ENCODE assay signal across 26 cellular contexts in genomic region chr3:78322780-78323179, GRCh38.
DNase-seq lines count a peak whose midpoint lies in the region; ATAC-seq, FAIRE-seq and TF ChIP-seq lines count a peak whose summit lies in the region.
"Had no signal": no experiment of that assay in that cellular context is flagged by ENCODE, and none has a peak within 500 bp of the region (broad histone marks: within the 10 kb centered on the region; RNA-seq: fewer than 3 reads in every experiment).

No MANE protein-coding gene starts in this region.

- H3K9me3 Mint-ChIP-seq in stimulated activated effector memory CD8-positive, alpha-beta T cell treated with anti-CD3 and anti-CD28 coated beads, Interleukin-12 subunit alpha, Interleukin-12 subunit beta, amount 100 ng/mL, for 72 hours = peaks cover 29% of the 10 kb centered on the region

- 92% methylated on average over 2 of the region's 2 CpGs for WGBS in hepatocyte (ENCODE audit: low lambda C conversion rate, missing lambda C conversion rate)

- no peaks in the 10 kb centered on the region for H3K36me3 Mint-ChIP-seq in stimulated activated effector memory CD8-positive, alpha-beta T cell treated with anti-CD3 and anti-CD28 coated beads, Interleukin-12 subunit alpha, Interleukin-12 subunit beta, amount 100 ng/mL, for 72 hours
- H3K36me3 Mint-ChIP-seq: CD4-positive, CD25-positive, alpha-beta regulatory T cell; stimulated activated naive B cell treated with anti-CD40 and anti-IgM and Interleukin-4, amounts not matched to agents 10 μg/mL and 1 μg/mL and 100 μg/mL, for 72 hours had no signal

- no peaks in the 10 kb centered on the region for H3K4me1 Mint-ChIP-seq in stimulated activated effector memory CD8-positive, alpha-beta T cell treated with anti-CD3 and anti-CD28 coated beads, Interleukin-12 subunit alpha, Interleukin-12 subunit beta, amount 100 ng/mL, for 72 hours
- H3K4me1 Mint-ChIP-seq: CD4-positive, CD25-positive, alpha-beta regulatory T cell; stimulated activated naive B cell treated with anti-CD40 and anti-IgM and Interleukin-4, amounts not matched to agents 10 μg/mL and 1 μg/mL and 100 μg/mL, for 72 hours had no signal

- DNase-seq in NCI-H2107 treated with DMSO at 0.1 percent for 48 hours (lab: John Stamatoyannopoulos, UW; ENCODE audit: unreplicated experiment) = peak; percentile 58
- DNase-seq in iPS DF 4.7 (ENCODE audit: extremely low read depth, low spot score) = peak; percentile 56
- no peak for DNase-seq in frontal cortex (ENCODE audit: low spot score in 2 of 2)
- DNase-seq in hepatocyte (ENCODE audit: low spot score) = no peak
- DNase-seq in stimulated activated effector memory CD8-positive, alpha-beta T cell treated with anti-CD3 and anti-CD28 coated beads, Interleukin-12 subunit alpha, Interleukin-12 subunit beta, amount 100 ng/mL, for 72 hours (ENCODE audit: low spot score in 2 of 2) = no peak
- DNase-seq: activated CD8-positive, alpha-beta T cell treated with anti-CD3 and anti-CD28 coated beads for 36 hours; activated naive CD4-positive, alpha-beta T cell; activated T-cell treated with anti-CD3 and anti-CD28 coated beads, Interleukin-2, amount 50 U/mL, for 1 hour; amniotic stem cell; CD4-positive, CD25-positive, alpha-beta regulatory T cell; GF-D8; glutamatergic neuron; kidney; MV-4-11; NCI-H226; psoas muscle; stimulated activated naive B cell treated with anti-CD40 and anti-IgM and Interleukin-4, amounts not matched to agents 10 μg/mL and 1 μg/mL and 100 μg/mL, for 72 hours; testis; WERI-Rb-1 had no signal

- H3K9me2 ChIP-seq in hepatocyte (replicated peaks; ENCODE audit: insufficient read depth) = no peaks in the 10 kb centered on the region

- H3K36me3 ChIP-seq in hepatocyte (replicated peaks; ENCODE audit: insufficient read depth, low read depth) = no peaks in the 10 kb centered on the region
- H3K36me3 ChIP-seq: WERI-Rb-1 had no signal

- no peaks in the 10 kb centered on the region for H3K79me2 ChIP-seq in hepatocyte

- H3K27ac ChIP-seq in hepatocyte = no peak overlapping the region
- H3K27ac ChIP-seq: coronary artery, KMS-11, psoas muscle, testis, WERI-Rb-1 had no signal

- H4K20me1 ChIP-seq in hepatocyte (ENCODE audit: insufficient read depth, poor library complexity, severe bottlenecking) = no peaks in the 10 kb centered on the region

- H3K27me3 ChIP-seq in hepatocyte = no peaks in the 10 kb centered on the region
- H3K27me3 ChIP-seq: testis had no signal

- no peak for TF ChIP-seq CTCF in hepatocyte (IDR thresholded peaks at IDR 0.05; ENCODE audit: poor library complexity)

- ATAC-seq in GM18858 (IDR thresholded peaks at IDR 0.05; ENCODE audit: unreplicated experiment) (peak; percentile 89), HG03469 (IDR thresholded peaks at IDR 0.05; ENCODE audit: unreplicated experiment) (peak; percentile 80)
- no peak for ATAC-seq in stimulated activated effector memory CD8-positive, alpha-beta T cell treated with anti-CD3 and anti-CD28 coated beads, Interleukin-12 subunit alpha, Interleukin-12 subunit beta, amount 100 ng/mL, for 72 hours
- ATAC-seq: activated CD8-positive, alpha-beta T cell treated with anti-CD3 and anti-CD28 coated beads for 36 hours; psoas muscle; stimulated activated naive B cell treated with anti-CD40 and anti-IgM and Interleukin-4, amounts not matched to agents 10 μg/mL and 1 μg/mL and 100 μg/mL, for 72 hours had no signal

- no peak overlapping the region for H3K4me2 ChIP-seq in hepatocyte
- H3K4me2 ChIP-seq: KMS-11 had no signal

- H3K4me3 ChIP-seq in hepatocyte = no peak overlapping the region
- H3K4me3 ChIP-seq: coronary artery, psoas muscle, testis had no signal

- FAIRE-seq in frontal cortex (lab: Jason Lieb, UNC) = no peak
- FAIRE-seq: bronchial epithelial cell, endometrium, kidney had no signal

- H3K27ac Mint-ChIP-seq in stimulated activated effector memory CD8-positive, alpha-beta T cell treated with anti-CD3 and anti-CD28 coated beads, Interleukin-12 subunit alpha, Interleukin-12 subunit beta, amount 100 ng/mL, for 72 hours = no peak overlapping the region
- H3K27ac Mint-ChIP-seq: activated CD8-positive, alpha-beta T cell treated with anti-CD3 and anti-CD28 coated beads for 36 hours; CD4-positive, CD25-positive, alpha-beta regulatory T cell; stimulated activated naive B cell treated with anti-CD40 and anti-IgM and Interleukin-4, amounts not matched to agents 10 μg/mL and 1 μg/mL and 100 μg/mL, for 72 hours; T-helper 2 cell treated with Interferon-gamma antibody and Interleukin-4, amounts not matched to agents 5 μg/mL and 100 μg/mL, for 36 hours had no signal

- H3K4me3 Mint-ChIP-seq in stimulated activated effector memory CD8-positive, alpha-beta T cell treated with anti-CD3 and anti-CD28 coated beads, Interleukin-12 subunit alpha, Interleukin-12 subunit beta, amount 100 ng/mL, for 72 hours = no peak overlapping the region
- H3K4me3 Mint-ChIP-seq: activated CD8-positive, alpha-beta T cell treated with anti-CD3 and anti-CD28 coated beads for 36 hours; CD4-positive, CD25-positive, alpha-beta regulatory T cell; stimulated activated naive B cell treated with anti-CD40 and anti-IgM and Interleukin-4, amounts not matched to agents 10 μg/mL and 1 μg/mL and 100 μg/mL, for 72 hours; T-helper 2 cell treated with Interferon-gamma antibody and Interleukin-4, amounts not matched to agents 5 μg/mL and 100 μg/mL, for 36 hours had no signal

- H3K4me1 ChIP-seq in hepatocyte (ENCODE audit: insufficient read depth) = no peaks in the 10 kb centered on the region
- H3K4me1 ChIP-seq: psoas muscle, testis had no signal

- no peaks in the 10 kb centered on the region for H3K9me3 ChIP-seq in hepatocyte (ENCODE audit: low read depth)
- H3K9me3 ChIP-seq: psoas muscle, testis had no signal

- no peak overlapping the region for H2AFZ ChIP-seq in hepatocyte

Comparison
In these comparisons a context has a peak if more than half of its experiments do, and no peak if none do; other contexts are left out.
1. DNase-seq: peak in NCI-H2107 treated with DMSO at 0.1 percent for 48 hours (single experiment) and iPS DF 4.7 (single experiment); none in frontal cortex (0 of 2), hepatocyte (single experiment) and stimulated activated effector memory CD8-positive, alpha-beta T cell treated with anti-CD3 and anti-CD28 coated beads, Interleukin-12 subunit alpha, Interleukin-12 subunit beta, amount 100 ng/mL, for 72 hours (0 of 2).